ENCODE assay signal across 16 cellular contexts in genomic region chr3:172082820-172083513, GRCh38. TPM values are rescaled to one million over a fixed set of nuclear protein-coding genes. Genes with fewer than 3 reads are reported as not detected.
DNase-seq lines count a peak whose midpoint lies in the region; ATAC-seq and TF ChIP-seq lines count a peak whose summit lies in the region.
"Had no signal": no experiment of that assay in that cellular context is flagged by ENCODE, and none has a peak within 500 bp of the region (broad histone marks: within the 10 kb centered on the region; RNA-seq: fewer than 3 reads in every experiment).

No MANE protein-coding gene starts in this region.

- TF ChIP-seq POLR2A in heart left ventricle (IDR thresholded peaks at IDR 0.05) (no peak), uterus (IDR thresholded peaks at IDR 0.05) (no peak)

- H3K27me3 Mint-ChIP-seq in osteocyte (ENCODE audit: unreplicated experiment): no peaks in the 10 kb centered on the region
- H3K27me3 Mint-ChIP-seq: memory B cell; stimulated activated memory B cell treated with anti-CD40 and anti-IgM and Interleukin-4, amounts not matched to agents 10 μg/mL and 1 μg/mL and 100 μg/mL, for 72 hours had no signal

- H3K4me1 ChIP-seq in heart left ventricle: peaks cover 8 to 74% (median 49%) of the 10 kb centered on the region in 12 donors
- H3K4me1 ChIP-seq in right cardiac atrium (ENCODE audit: control insufficient read depth, insufficient read depth, low read length): peaks cover 12% of the 10 kb centered on the region
- peaks cover 0 to 5% of the 10 kb centered on the region in 2 donors for H3K4me1 ChIP-seq in uterus

- intact Hi-C loops in heart left ventricle (cut with DNase I) (loop anchor here in 1 of 10 donors (5.0 kb wide), 1 partner anchor 41 kb away; no protein-coding TSS in a partner anchor), Right ventricle myocardium superior (cut with DNase I) (no loop called here), right cardiac atrium (cut with DNase I) (no loop called here), uterus (cut with DNase I; ENCODE audit: low total_unique reads) (no loop called here)

- H3K36me3 Mint-ChIP-seq in osteocyte (ENCODE audit: unreplicated experiment): peaks cover 31% of the 10 kb centered on the region
- H3K36me3 Mint-ChIP-seq: memory B cell; stimulated activated memory B cell treated with anti-CD40 and anti-IgM and Interleukin-4, amounts not matched to agents 10 μg/mL and 1 μg/mL and 100 μg/mL, for 72 hours had no signal

- TF ChIP-seq CTCF in heart left ventricle (IDR thresholded peaks at IDR 0.05) (no peak), osteocyte (IDR thresholded peaks at IDR 0.05) (no peak), uterus (IDR thresholded peaks at IDR 0.05) (no peak)

- no peaks in the 10 kb centered on the region for H3K9me3 Mint-ChIP-seq in osteocyte (ENCODE audit: unreplicated experiment)
- H3K9me3 Mint-ChIP-seq: activated T-cell treated with anti-CD3 and anti-CD28 coated beads, Interleukin-2, amount 50 U/mL, for 4 hours; memory B cell; stimulated activated memory B cell treated with anti-CD40 and anti-IgM and Interleukin-4, amounts not matched to agents 10 μg/mL and 1 μg/mL and 100 μg/mL, for 72 hours; T-helper 1 cell treated with Interleukin-12 subunit alpha and Interleukin-12 subunit beta and Interleukin-4 antibody, amounts not matched to agents 30 μg/mL and 1 μg/mL, for 36 hours had no signal

- no peaks in the 10 kb centered on the region for H3K27me3 ChIP-seq in heart left ventricle
- no peaks in the 10 kb centered on the region for H3K27me3 ChIP-seq in right cardiac atrium (ENCODE audit: control insufficient read depth, insufficient read depth)
- no peaks in the 10 kb centered on the region for H3K27me3 ChIP-seq in uterus

- ATAC-seq in heart left ventricle (no peak), Right ventricle myocardium superior (ENCODE audit: poor library complexity) (no peak), right cardiac atrium (no peak), HG02759 (IDR thresholded peaks at IDR 0.05; ENCODE audit: unreplicated experiment) (no peak), HG03439 (IDR thresholded peaks at IDR 0.05; ENCODE audit: unreplicated experiment) (no peak)
- ATAC-seq: activated T-cell treated with anti-CD3 and anti-CD28 coated beads, Interleukin-2, amount 50 U/mL, for 4 hours; stimulated activated memory B cell treated with anti-CD40 and anti-IgM and Interleukin-4, amounts not matched to agents 10 μg/mL and 1 μg/mL and 100 μg/mL, for 72 hours had no signal

- H3K27ac ChIP-seq in heart left ventricle (peak overlapping the region; percentile 14 to 88 (median 72)), right cardiac atrium (ENCODE audit: low read length) (peak overlapping the region; percentile 83), uterus (peak overlapping the region; percentile 71 to 79)

- H3K36me3 ChIP-seq in heart left ventricle (peaks cover 0 to 5% (median 0%) of the 10 kb centered on the region in 9 donors), uterus (no peaks in the 10 kb centered on the region)

- 80 to 90% (median 85%) methylated on average over 5 of the region's 5 CpGs for WGBS in heart left ventricle, 4 donors
- 89% methylated on average over 5 of the region's 5 CpGs for WGBS in right cardiac atrium

- H3K27ac Mint-ChIP-seq in osteocyte (ENCODE audit: unreplicated experiment): peak overlapping the region; percentile 95
- H3K27ac Mint-ChIP-seq: memory B cell; stimulated activated memory B cell treated with anti-CD40 and anti-IgM and Interleukin-4, amounts not matched to agents 10 μg/mL and 1 μg/mL and 100 μg/mL, for 72 hours; T-helper 1 cell treated with Interleukin-12 subunit alpha and Interleukin-12 subunit beta and Interleukin-4 antibody, amounts not matched to agents 30 μg/mL and 1 μg/mL, for 36 hours had no signal

- no peak overlapping the region for H3K4me3 ChIP-seq in heart left ventricle
- H3K4me3 ChIP-seq in right cardiac atrium (ENCODE audit: low read length): no peak overlapping the region
- no peak overlapping the region for H3K4me3 ChIP-seq in uterus

- no peaks in the 10 kb centered on the region for H3K9me3 ChIP-seq in heart left ventricle
- H3K9me3 ChIP-seq in right cardiac atrium (ENCODE audit: control insufficient read depth, low read length): no peaks in the 10 kb centered on the region
- no peaks in the 10 kb centered on the region for H3K9me3 ChIP-seq in uterus

- no peak overlapping the region for H3K4me3 Mint-ChIP-seq in osteocyte (ENCODE audit: unreplicated experiment)
- H3K4me3 Mint-ChIP-seq: activated T-cell treated with anti-CD3 and anti-CD28 coated beads, Interleukin-2, amount 50 U/mL, for 4 hours; memory B cell; stimulated activated memory B cell treated with anti-CD40 and anti-IgM and Interleukin-4, amounts not matched to agents 10 μg/mL and 1 μg/mL and 100 μg/mL, for 72 hours; T-helper 1 cell treated with Interleukin-12 subunit alpha and Interleukin-12 subunit beta and Interleukin-4 antibody, amounts not matched to agents 30 μg/mL and 1 μg/mL, for 36 hours had no signal

- peaks cover 82% of the 10 kb centered on the region for H3K4me1 Mint-ChIP-seq in osteocyte (ENCODE audit: unreplicated experiment)
- H3K4me1 Mint-ChIP-seq: memory B cell; stimulated activated memory B cell treated with anti-CD40 and anti-IgM and Interleukin-4, amounts not matched to agents 10 μg/mL and 1 μg/mL and 100 μg/mL, for 72 hours had no signal

- DNase-seq in heart left ventricle (no peak), Right ventricle myocardium superior (no peak), right cardiac atrium (no peak), osteocyte (ENCODE audit: extremely low spot score, unreplicated experiment) (no peak), uterus (no peak), GOT3 (lab: John Stamatoyannopoulos, UW) (no peak)
- DNase-seq: ACHN; activated CD4-positive, alpha-beta T cell treated with anti-CD3 and anti-CD28 coated beads for 1 hour; activated T-cell treated with anti-CD3 and anti-CD28 coated beads, Interleukin-2, amount 50 U/mL, for 4 hours; GF-D8; NCI-H146 had no signal

RNA-seq across cellular contexts. Expression of gene FNDC3B, which starts 43.6 kb away (rescaled TPM):
- total RNA-seq in heart left ventricle (100 to 1,000 TPM in 3 of 9 donors, 10 to 100 TPM in 6; 59.1 to 113 (median 79.0) TPM), Right ventricle myocardium superior (56.1 TPM), right cardiac atrium (100 to 1,000 TPM in 1 of 4 donors, 10 to 100 TPM in 3; 82.9 to 117 (median 84.9) TPM), osteocyte (224 and 240 TPM in 2 replicates), uterus (100 to 1,000 TPM in 3 of 4 donors, 10 to 100 TPM in 1; 49.7 to 188 (median 165) TPM)
- polyA plus RNA-seq in heart left ventricle (10 to 100 TPM in 1 of 2 donors, 1 to 10 TPM in 1; 9.4 to 35.8 TPM), right cardiac atrium (15.8 TPM)
